Comparison of ENCODE assay signal across 1 cellular context in genomic region chr14:103333754-103334643, GRCh38.
TF ChIP-seq lines count a peak whose summit lies in the region.

EIF5 (plus strand) TSS chr14:103334237; CDS start chr14:103335861, 1,624 bp downstream.

TF ChIP-seq in HEK293, 187 proteins besides CTCF, POLR2A, EP300 and RAD21 (continued from another document and continues in another):
- TF ChIP-seq ZNF530 (tag by site-specific recombination; IDR thresholded peaks at IDR 0.05; ENCODE audit: low read depth), result no peak
- TF ChIP-seq, protein P1, sequence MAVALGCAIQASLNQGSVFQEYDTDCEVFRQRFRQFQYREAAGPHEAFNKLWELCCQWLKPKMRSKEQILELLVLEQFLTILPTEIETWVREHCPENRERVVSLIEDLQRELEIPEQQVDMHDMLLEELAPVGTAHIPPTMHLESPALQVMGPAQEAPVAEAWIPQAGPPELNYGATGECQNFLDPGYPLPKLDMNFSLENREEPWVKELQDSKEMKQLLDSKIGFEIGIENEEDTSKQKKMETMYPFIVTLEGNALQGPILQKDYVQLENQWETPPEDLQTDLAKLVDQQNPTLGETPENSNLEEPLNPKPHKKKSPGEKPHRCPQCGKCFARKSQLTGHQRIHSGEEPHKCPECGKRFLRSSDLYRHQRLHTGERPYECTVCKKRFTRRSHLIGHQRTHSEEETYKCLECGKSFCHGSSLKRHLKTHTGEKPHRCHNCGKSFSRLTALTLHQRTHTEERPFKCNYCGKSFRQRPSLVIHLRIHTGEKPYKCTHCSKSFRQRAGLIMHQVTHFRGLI (tag by site-specific recombination; IDR thresholded peaks at IDR 0.05), result no peak
- TF ChIP-seq ZNF776 (tag by site-specific recombination; IDR thresholded peaks at IDR 0.05; ENCODE audit: borderline replicate concordance), result no peak
- no peak for TF ChIP-seq ZNF155 (tag by site-specific recombination; IDR thresholded peaks at IDR 0.05)
- TF ChIP-seq ZNF658 (tag by site-specific recombination; IDR thresholded peaks at IDR 0.05), result no peak
- TF ChIP-seq ZNF585B (tag by site-specific recombination; IDR thresholded peaks at IDR 0.05), result no peak
- no peak for TF ChIP-seq ZNF768 (tag by site-specific recombination; IDR thresholded peaks at IDR 0.05)
- 0 out of 2 replicates have a peak, but pooled peaks have one; percentile 45 for TF ChIP-seq ZNF843 (tag by site-specific recombination; IDR thresholded peaks at IDR 0.05)
- TF ChIP-seq ZSCAN30 (tag by site-specific recombination; IDR thresholded peaks at IDR 0.05), result peak; percentile 87
- no peak for TF ChIP-seq ZNF510 (tag by site-specific recombination; IDR thresholded peaks at IDR 0.05; ENCODE audit: insufficient replicate concordance)
- no peak for TF ChIP-seq ZNF555 (tag by site-specific recombination; conservative IDR thresholded peaks at IDR 0.05)
- TF ChIP-seq ZNF600 (tag by site-specific recombination; IDR thresholded peaks at IDR 0.05), result no peak
- TF ChIP-seq ZNF132 (tag by site-specific recombination; IDR thresholded peaks at IDR 0.05; ENCODE audit: borderline replicate concordance), result no peak
- TF ChIP-seq, protein P2, sequence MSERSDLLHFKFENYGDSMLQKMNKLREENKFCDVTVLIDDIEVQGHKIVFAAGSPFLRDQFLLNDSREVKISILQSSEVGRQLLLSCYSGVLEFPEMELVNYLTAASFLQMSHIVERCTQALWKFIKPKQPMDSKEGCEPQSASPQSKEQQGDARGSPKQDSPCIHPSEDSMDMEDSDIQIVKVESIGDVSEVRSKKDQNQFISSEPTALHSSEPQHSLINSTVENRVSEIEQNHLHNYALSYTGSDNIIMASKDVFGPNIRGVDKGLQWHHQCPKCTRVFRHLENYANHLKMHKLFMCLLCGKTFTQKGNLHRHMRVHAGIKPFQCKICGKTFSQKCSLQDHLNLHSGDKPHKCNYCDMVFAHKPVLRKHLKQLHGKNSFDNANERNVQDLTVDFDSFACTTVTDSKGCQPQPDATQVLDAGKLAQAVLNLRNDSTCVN (tag by site-specific recombination; optimal IDR thresholded peaks at IDR 0.05), result peak; percentile 86
- peak; percentile 34; the same call in 1 of the 2 replicates for TF ChIP-seq GLI4 (tag by site-specific recombination; IDR thresholded peaks at IDR 0.05)
- no peak for TF ChIP-seq ZNF707 (tag by site-specific recombination; IDR thresholded peaks at IDR 0.05)
- TF ChIP-seq ZNF677 (tag by site-specific recombination; IDR thresholded peaks at IDR 0.05), result 0 out of 2 replicates have a peak, but pooled peaks have one; percentile 55
- no peak for TF ChIP-seq ZNF10 (tag by site-specific recombination; IDR thresholded peaks at IDR 0.05)
- TF ChIP-seq ZNF114 (tag by site-specific recombination; IDR thresholded peaks at IDR 0.05), result no peak
- no peak for TF ChIP-seq ZNF521 (tag by site-specific recombination; IDR thresholded peaks at IDR 0.05)
- no peak for TF ChIP-seq FEZF1 (tag by site-specific recombination; IDR thresholded peaks at IDR 0.05)
- no peak for TF ChIP-seq ZNF350 (tag by site-specific recombination; IDR thresholded peaks at IDR 0.05)
- 0 out of 2 replicates have a peak, but pooled peaks have one; percentile 16 for TF ChIP-seq ZBTB44 (tag by site-specific recombination; IDR thresholded peaks at IDR 0.05)
- peak; percentile 14; the same call in 1 of the 2 replicates for TF ChIP-seq ZNF2 (tag by site-specific recombination; IDR thresholded peaks at IDR 0.05)
- 0 out of 2 replicates have a peak, but pooled peaks have one; percentile 30 for TF ChIP-seq ZNF169 (tag by site-specific recombination; IDR thresholded peaks at IDR 0.05)
- TF ChIP-seq ZBTB48 (tag by site-specific recombination; IDR thresholded peaks at IDR 0.05), result peak; percentile 47
- peak; percentile 46 for TF ChIP-seq ZBTB17 (tag by site-specific recombination; IDR thresholded peaks at IDR 0.05)
- no peak for TF ChIP-seq ZNF292 (tag by site-specific recombination; IDR thresholded peaks at IDR 0.05; ENCODE audit: borderline replicate concordance, low read depth)
- TF ChIP-seq ZNF146 (tag by site-specific recombination; IDR thresholded peaks at IDR 0.05), result no peak
- no peak for TF ChIP-seq GFI1B (tag by site-specific recombination; IDR thresholded peaks at IDR 0.05)
- TF ChIP-seq ZFP41 (tag by site-specific recombination; IDR thresholded peaks at IDR 0.05; ENCODE audit: borderline replicate concordance), result no peak
- TF ChIP-seq, protein P3, sequence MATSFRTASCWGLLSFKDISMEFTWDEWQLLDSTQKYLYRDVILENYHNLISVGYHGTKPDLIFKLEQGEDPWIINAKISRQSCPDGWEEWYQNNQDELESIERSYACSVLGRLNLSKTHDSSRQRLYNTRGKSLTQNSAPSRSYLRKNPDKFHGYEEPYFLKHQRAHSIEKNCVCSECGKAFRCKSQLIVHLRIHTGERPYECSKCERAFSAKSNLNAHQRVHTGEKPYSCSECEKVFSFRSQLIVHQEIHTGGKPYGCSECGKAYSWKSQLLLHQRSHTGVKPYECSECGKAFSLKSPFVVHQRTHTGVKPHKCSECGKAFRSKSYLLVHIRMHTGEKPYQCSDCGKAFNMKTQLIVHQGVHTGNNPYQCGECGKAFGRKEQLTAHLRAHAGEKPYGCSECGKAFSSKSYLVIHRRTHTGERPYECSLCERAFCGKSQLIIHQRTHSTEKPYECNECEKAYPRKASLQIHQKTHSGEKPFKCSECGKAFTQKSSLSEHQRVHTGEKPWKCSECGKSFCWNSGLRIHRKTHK (tag by site-specific recombination; IDR thresholded peaks at IDR 0.05), result no peak
- TF ChIP-seq KLF8 (tag by site-specific recombination; IDR thresholded peaks at IDR 0.05), result peak; percentile 67
- TF ChIP-seq ZNF416 (tag by site-specific recombination; IDR thresholded peaks at IDR 0.05), result no peak
- TF ChIP-seq GLI2 (tag by site-specific recombination; IDR thresholded peaks at IDR 0.05; ENCODE audit: borderline replicate concordance, low read depth), result no peak
- TF ChIP-seq ZBTB49 (tag by site-specific recombination; IDR thresholded peaks at IDR 0.05; ENCODE audit: low read depth), result no peak
- TF ChIP-seq ZNF837 (tag by site-specific recombination; IDR thresholded peaks at IDR 0.05), result no peak
- no peak for TF ChIP-seq ZNF23 (tag by site-specific recombination; IDR thresholded peaks at IDR 0.05; ENCODE audit: borderline replicate concordance)
- TF ChIP-seq TSHZ1 (tag by site-specific recombination; IDR thresholded peaks at IDR 0.05; ENCODE audit: borderline replicate concordance), result peak; percentile 21; the same call in 1 of the 2 replicates
- no peak for TF ChIP-seq ZNF571 (tag by site-specific recombination; IDR thresholded peaks at IDR 0.05)
- TF ChIP-seq, protein P4, sequence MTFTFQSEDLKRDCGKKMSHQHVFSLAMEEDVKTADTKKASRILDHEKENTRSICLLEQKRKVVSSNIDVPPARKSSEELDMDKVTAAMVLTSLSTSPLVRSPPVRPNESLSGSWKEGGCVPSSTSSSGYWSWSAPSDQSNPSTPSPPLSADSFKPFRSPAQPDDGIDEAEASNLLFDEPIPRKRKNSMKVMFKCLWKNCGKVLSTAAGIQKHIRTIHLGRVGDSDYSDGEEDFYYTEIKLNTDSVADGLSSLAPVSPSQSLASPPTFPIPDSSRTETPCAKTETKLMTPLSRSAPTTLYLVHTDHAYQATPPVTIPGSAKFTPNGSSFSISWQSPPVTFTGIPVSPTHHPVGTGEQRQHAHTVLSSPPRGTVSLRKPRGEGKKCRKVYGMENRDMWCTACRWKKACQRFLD (tag by site-specific recombination; IDR thresholded peaks at IDR 0.05), result 0 out of 2 replicates have a peak, but pooled peaks have one; percentile 18
- TF ChIP-seq ZNF174 (tag by site-specific recombination; IDR thresholded peaks at IDR 0.05), result no peak
- TF ChIP-seq, protein P5, sequence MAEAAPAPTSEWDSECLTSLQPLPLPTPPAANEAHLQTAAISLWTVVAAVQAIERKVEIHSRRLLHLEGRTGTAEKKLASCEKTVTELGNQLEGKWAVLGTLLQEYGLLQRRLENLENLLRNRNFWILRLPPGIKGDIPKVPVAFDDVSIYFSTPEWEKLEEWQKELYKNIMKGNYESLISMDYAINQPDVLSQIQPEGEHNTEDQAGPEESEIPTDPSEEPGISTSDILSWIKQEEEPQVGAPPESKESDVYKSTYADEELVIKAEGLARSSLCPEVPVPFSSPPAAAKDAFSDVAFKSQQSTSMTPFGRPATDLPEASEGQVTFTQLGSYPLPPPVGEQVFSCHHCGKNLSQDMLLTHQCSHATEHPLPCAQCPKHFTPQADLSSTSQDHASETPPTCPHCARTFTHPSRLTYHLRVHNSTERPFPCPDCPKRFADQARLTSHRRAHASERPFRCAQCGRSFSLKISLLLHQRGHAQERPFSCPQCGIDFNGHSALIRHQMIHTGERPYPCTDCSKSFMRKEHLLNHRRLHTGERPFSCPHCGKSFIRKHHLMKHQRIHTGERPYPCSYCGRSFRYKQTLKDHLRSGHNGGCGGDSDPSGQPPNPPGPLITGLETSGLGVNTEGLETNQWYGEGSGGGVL (tag by site-specific recombination; IDR thresholded peaks at IDR 0.05), result peak; percentile 66
- TF ChIP-seq AEBP2 (tag by site-specific recombination; IDR thresholded peaks at IDR 0.05; ENCODE audit: borderline replicate concordance), result no peak
- TF ChIP-seq ZNF223 (tag by site-specific recombination; IDR thresholded peaks at IDR 0.05), result 0 out of 2 replicates have a peak, but pooled peaks have one; percentile 29
- no peak for TF ChIP-seq ATF2 (tag by site-specific recombination; IDR thresholded peaks at IDR 0.05; ENCODE audit: low read depth)
- TF ChIP-seq ZNF138 (tag by site-specific recombination; IDR thresholded peaks at IDR 0.05; ENCODE audit: borderline replicate concordance), result no peak
- TF ChIP-seq ZNF202 (tag by site-specific recombination; IDR thresholded peaks at IDR 0.05; ENCODE audit: borderline replicate concordance), result no peak
- peak; percentile 70 for TF ChIP-seq YY2 (tag by site-specific recombination; IDR thresholded peaks at IDR 0.05)
